1 cellular context compared by ENCODE assay signal in genomic region chr12:111766608-111767361, GRCh38.
TF ChIP-seq lines count a peak whose summit lies in the region.

TSS of gene ALDH2 (plus strand) at chr12:111766933. CDS start at chr12:111766983, 50 bp downstream.

TF ChIP-seq in K562, 482 proteins besides CTCF, POLR2A, EP300 and RAD21 (continued from another document and continues in another):
- TF ChIP-seq, protein P1, sequence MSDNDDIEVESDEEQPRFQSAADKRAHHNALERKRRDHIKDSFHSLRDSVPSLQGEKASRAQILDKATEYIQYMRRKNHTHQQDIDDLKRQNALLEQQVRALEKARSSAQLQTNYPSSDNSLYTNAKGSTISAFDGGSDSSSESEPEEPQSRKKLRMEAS (CRISPR knock-in tag; IDR thresholded peaks at IDR 0.05): peak; percentile 10; the same call in 1 of the 2 replicates
- TF ChIP-seq FOS (IDR thresholded peaks at IDR 0.05; ENCODE audit: extremely low read depth, insufficient read length) (no peak), MYNN (IDR thresholded peaks at IDR 0.05) (no peak), MYNN (CRISPR knock-in tag; IDR thresholded peaks at IDR 0.05) (no peak), CTBP1 (IDR thresholded peaks at IDR 0.05; ENCODE audit: borderline replicate concordance) (peak; percentile 81), HDGF (IDR thresholded peaks at IDR 0.05) (no peak), FOXK2 (conservative IDR thresholded peaks at IDR 0.05 in 1 of 2, IDR thresholded peaks at IDR 0.05 in 1 of 2; ENCODE audit: low read depth in 2 of 2) (no peak), MTA3 (IDR thresholded peaks at IDR 0.05; ENCODE audit: borderline replicate concordance) (0 out of 2 replicates have a peak, but pooled peaks have one; percentile 44), ZEB2 (IDR thresholded peaks at IDR 0.05) (0 out of 2 replicates have a peak, but pooled peaks have one; percentile 42), PYGO2 (tag; IDR thresholded peaks at IDR 0.05) (no peak), ZSCAN29 (IDR thresholded peaks at IDR 0.05) (no peak), BRD4 (IDR thresholded peaks at IDR 0.05) (no peak; the same call in 1 of the 2 replicates), HCFC1 (IDR thresholded peaks at IDR 0.05; ENCODE audit: low read depth, low read length) (no peak), NR4A1 (CRISPR knock-in tag; IDR thresholded peaks at IDR 0.05) (no peak), NR4A1 (tag; IDR thresholded peaks at IDR 0.05) (no peak), TGIF2 (CRISPR knock-in tag; IDR thresholded peaks at IDR 0.05) (0 out of 2 replicates have a peak, but pooled peaks have one; percentile 11), ZC3H11A (IDR thresholded peaks at IDR 0.05; ENCODE audit: low read depth, low read length) (no peak), HDAC1 (IDR thresholded peaks at IDR 0.05) (peak in 1 of 2 experiments; percentile 19; a peak in 1 of 4 replicates), MGA (IDR thresholded peaks at IDR 0.05) (peak; percentile 60), DIDO1 (tag; IDR thresholded peaks at IDR 0.05; ENCODE audit: low read depth) (no peak), ZNF311 (CRISPR knock-in tag; IDR thresholded peaks at IDR 0.05) (no peak), NONO (IDR thresholded peaks at IDR 0.05; ENCODE audit: low read depth in 2 of 2, low read length in 1 of 2) (peak in 1 of 2 experiments; percentile 49; a peak in 2 of 4 replicates), TSHZ1 (CRISPR knock-in tag; IDR thresholded peaks at IDR 0.05) (no peak), SMAD4 (CRISPR knock-in tag; conservative IDR thresholded peaks at IDR 0.05) (0 out of 2 replicates have a peak, but pooled peaks have one; percentile 34), ZNF551 (CRISPR knock-in tag; IDR thresholded peaks at IDR 0.05) (no peak), ZNF785 (CRISPR knock-in tag; IDR thresholded peaks at IDR 0.05) (no peak), POU5F1 (IDR thresholded peaks at IDR 0.05; ENCODE audit: borderline replicate concordance, low read depth, low read length, partially characterized antibody) (no peak), BACH1 (tag; IDR thresholded peaks at IDR 0.05) (no peak), FOXP1 (CRISPR knock-in tag; IDR thresholded peaks at IDR 0.05) (peak; percentile 75; the same call in 1 of the 2 replicates), XRCC5 (IDR thresholded peaks at IDR 0.05; ENCODE audit: low read depth, low read length) (no peak), NCOA6 (IDR thresholded peaks at IDR 0.05) (no peak), ZNF408 (CRISPR knock-in tag; IDR thresholded peaks at IDR 0.05; ENCODE audit: low read depth) (no peak), JUND (IDR thresholded peaks at IDR 0.05; ENCODE audit: borderline replicate concordance, low read depth, low read length) (peak; percentile 45; the same call in 1 of the 2 replicates), JUND (tag; IDR thresholded peaks at IDR 0.05; ENCODE audit: borderline replicate concordance, low read depth, low read length) (no peak), OTX1 (CRISPR knock-in tag; IDR thresholded peaks at IDR 0.05) (no peak), VEZF1 (CRISPR knock-in tag; IDR thresholded peaks at IDR 0.05) (peak; percentile 67)
- TF ChIP-seq, protein P2, sequence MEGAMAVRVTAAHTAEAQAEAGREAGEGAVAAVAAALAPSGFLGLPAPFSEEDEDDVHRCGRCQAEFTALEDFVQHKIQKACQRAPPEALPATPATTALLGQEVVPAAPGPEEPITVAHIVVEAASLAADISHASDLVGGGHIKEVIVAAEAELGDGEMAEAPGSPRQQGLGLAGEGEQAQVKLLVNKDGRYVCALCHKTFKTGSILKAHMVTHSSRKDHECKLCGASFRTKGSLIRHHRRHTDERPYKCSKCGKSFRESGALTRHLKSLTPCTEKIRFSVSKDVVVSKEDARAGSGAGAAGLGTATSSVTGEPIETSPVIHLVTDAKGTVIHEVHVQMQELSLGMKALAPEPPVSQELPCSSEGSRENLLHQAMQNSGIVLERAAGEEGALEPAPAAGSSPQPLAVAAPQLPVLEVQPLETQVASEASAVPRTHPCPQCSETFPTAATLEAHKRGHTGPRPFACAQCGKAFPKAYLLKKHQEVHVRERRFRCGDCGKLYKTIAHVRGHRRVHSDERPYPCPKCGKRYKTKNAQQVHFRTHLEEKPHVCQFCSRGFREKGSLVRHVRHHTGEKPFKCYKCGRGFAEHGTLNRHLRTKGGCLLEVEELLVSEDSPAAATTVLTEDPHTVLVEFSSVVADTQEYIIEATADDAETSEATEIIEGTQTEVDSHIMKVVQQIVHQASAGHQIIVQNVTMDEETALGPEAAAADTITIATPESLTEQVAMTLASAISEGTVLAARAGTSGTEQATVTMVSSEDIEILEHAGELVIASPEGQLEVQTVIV (CRISPR knock-in tag; IDR thresholded peaks at IDR 0.05; ENCODE audit: borderline replicate concordance): no peak
- TF ChIP-seq, protein P3, sequence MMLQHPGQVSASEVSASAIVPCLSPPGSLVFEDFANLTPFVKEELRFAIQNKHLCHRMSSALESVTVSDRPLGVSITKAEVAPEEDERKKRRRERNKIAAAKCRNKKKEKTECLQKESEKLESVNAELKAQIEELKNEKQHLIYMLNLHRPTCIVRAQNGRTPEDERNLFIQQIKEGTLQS (IDR thresholded peaks at IDR 0.05): peak; percentile 74
- TF ChIP-seq, protein P3 (CRISPR knock-in tag; conservative IDR thresholded peaks at IDR 0.05): no peak
- TF ChIP-seq, protein P4, sequence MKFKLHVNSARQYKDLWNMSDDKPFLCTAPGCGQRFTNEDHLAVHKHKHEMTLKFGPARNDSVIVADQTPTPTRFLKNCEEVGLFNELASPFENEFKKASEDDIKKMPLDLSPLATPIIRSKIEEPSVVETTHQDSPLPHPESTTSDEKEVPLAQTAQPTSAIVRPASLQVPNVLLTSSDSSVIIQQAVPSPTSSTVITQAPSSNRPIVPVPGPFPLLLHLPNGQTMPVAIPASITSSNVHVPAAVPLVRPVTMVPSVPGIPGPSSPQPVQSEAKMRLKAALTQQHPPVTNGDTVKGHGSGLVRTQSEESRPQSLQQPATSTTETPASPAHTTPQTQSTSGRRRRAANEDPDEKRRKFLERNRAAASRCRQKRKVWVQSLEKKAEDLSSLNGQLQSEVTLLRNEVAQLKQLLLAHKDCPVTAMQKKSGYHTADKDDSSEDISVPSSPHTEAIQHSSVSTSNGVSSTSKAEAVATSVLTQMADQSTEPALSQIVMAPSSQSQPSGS (CRISPR knock-in tag; IDR thresholded peaks at IDR 0.05): no peak
- TF ChIP-seq, protein P5, sequence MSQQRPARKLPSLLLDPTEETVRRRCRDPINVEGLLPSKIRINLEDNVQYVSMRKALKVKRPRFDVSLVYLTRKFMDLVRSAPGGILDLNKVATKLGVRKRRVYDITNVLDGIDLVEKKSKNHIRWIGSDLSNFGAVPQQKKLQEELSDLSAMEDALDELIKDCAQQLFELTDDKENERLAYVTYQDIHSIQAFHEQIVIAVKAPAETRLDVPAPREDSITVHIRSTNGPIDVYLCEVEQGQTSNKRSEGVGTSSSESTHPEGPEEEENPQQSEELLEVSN (IDR thresholded peaks at IDR 0.05; ENCODE audit: borderline replicate concordance in 1 of 2, extremely low read depth in 1 of 2, insufficient read depth in 1 of 2, insufficient read length in 1 of 2, low read depth in 1 of 2, low read length in 1 of 2, poor library complexity in 1 of 2, severe bottlenecking in 1 of 2): no peak
